1 cellular context compared by ENCODE assay signal in the genomic region with DNA sequence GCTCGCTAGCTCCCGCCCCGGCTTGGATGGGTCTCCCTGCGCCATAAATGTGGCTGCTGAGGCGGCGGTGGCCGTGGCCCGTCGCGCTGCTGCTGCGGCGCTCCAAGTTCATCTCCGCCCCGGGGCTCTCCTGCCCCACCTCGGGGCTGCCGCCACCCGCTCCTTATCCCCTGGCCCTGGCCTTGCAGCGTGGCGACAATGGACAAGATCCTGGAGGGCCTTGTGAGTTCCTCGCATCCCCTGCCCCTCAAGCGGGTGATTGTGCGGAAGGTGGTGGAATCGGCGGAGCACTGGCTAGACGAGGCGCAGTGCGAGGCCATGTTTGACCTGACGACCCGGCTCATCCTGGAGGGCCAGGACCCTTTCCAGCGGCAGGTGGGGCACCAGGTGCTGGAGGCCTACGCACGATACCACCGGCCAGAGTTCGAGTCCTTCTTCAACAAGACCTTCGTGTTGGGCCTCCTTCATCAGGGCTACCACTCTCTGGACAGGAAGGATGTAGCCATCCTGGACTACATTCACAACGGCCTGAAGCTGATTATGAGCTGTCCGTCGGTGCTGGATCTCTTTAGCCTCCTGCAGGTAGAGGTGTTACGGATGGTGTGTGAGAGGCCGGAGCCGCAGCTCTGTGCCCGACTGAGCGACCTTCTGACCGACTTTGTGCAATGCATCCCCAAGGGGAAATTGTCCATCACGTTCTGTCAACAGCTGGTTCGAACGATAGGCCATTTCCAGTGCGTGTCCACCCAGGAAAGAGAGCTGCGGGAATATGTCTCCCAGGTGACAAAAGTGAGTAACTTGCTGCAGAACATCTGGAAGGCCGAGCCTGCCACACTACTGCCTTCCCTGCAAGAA.
A peak's percentile ranks its signal among the peaks of the same experiment; 100 is the strongest.
TF ChIP-seq lines count a peak whose summit lies in the region.

No MANE protein-coding gene starts in this region.

TF ChIP-seq in HepG2, 621 proteins besides CTCF, POLR2A, EP300 and RAD21 (continues in another document):
- TF ChIP-seq, protein P1, sequence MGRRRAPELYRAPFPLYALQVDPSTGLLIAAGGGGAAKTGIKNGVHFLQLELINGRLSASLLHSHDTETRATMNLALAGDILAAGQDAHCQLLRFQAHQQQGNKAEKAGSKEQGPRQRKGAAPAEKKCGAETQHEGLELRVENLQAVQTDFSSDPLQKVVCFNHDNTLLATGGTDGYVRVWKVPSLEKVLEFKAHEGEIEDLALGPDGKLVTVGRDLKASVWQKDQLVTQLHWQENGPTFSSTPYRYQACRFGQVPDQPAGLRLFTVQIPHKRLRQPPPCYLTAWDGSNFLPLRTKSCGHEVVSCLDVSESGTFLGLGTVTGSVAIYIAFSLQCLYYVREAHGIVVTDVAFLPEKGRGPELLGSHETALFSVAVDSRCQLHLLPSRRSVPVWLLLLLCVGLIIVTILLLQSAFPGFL (CRISPR knock-in tag; IDR thresholded peaks at IDR 0.05), result no peak
- peak; percentile 79 for TF ChIP-seq ZNF672 (CRISPR knock-in tag; IDR thresholded peaks at IDR 0.05)
- peak; percentile 54 for TF ChIP-seq TAF15 (IDR thresholded peaks at IDR 0.05; ENCODE audit: low read depth, low read length, poor library complexity, severe bottlenecking)
- TF ChIP-seq NAIF1 (CRISPR knock-in tag; IDR thresholded peaks at IDR 0.05; ENCODE audit: borderline replicate concordance), result 0 out of 2 replicates have a peak, but pooled peaks have one; percentile 1
- TF ChIP-seq, protein P2, sequence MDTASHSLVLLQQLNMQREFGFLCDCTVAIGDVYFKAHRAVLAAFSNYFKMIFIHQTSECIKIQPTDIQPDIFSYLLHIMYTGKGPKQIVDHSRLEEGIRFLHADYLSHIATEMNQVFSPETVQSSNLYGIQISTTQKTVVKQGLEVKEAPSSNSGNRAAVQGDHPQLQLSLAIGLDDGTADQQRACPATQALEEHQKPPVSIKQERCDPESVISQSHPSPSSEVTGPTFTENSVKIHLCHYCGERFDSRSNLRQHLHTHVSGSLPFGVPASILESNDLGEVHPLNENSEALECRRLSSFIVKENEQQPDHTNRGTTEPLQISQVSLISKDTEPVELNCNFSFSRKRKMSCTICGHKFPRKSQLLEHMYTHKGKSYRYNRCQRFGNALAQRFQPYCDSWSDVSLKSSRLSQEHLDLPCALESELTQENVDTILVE (CRISPR knock-in tag; IDR thresholded peaks at IDR 0.05), result no peak
- TF ChIP-seq, protein P3, sequence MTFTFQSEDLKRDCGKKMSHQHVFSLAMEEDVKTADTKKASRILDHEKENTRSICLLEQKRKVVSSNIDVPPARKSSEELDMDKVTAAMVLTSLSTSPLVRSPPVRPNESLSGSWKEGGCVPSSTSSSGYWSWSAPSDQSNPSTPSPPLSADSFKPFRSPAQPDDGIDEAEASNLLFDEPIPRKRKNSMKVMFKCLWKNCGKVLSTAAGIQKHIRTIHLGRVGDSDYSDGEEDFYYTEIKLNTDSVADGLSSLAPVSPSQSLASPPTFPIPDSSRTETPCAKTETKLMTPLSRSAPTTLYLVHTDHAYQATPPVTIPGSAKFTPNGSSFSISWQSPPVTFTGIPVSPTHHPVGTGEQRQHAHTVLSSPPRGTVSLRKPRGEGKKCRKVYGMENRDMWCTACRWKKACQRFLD (CRISPR knock-in tag; IDR thresholded peaks at IDR 0.05; ENCODE audit: borderline replicate concordance), result 0 out of 2 replicates have a peak, but pooled peaks have one; percentile 0
- TF ChIP-seq, protein P4, sequence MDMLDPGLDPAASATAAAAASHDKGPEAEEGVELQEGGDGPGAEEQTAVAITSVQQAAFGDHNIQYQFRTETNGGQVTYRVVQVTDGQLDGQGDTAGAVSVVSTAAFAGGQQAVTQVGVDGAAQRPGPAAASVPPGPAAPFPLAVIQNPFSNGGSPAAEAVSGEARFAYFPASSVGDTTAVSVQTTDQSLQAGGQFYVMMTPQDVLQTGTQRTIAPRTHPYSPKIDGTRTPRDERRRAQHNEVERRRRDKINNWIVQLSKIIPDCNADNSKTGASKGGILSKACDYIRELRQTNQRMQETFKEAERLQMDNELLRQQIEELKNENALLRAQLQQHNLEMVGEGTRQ (IDR thresholded peaks at IDR 0.05; ENCODE audit: low read depth, low read length), result no peak
- TF ChIP-seq, protein P4 (CRISPR knock-in tag; IDR thresholded peaks at IDR 0.05; ENCODE audit: borderline replicate concordance), result peak; percentile 3; the same call in 1 of the 2 replicates
- TF ChIP-seq ZBTB20 (CRISPR knock-in tag; IDR thresholded peaks at IDR 0.05; ENCODE audit: borderline replicate concordance, low read depth), result 0 out of 2 replicates have a peak, but pooled peaks have one; percentile 45
- TF ChIP-seq ZKSCAN5 (CRISPR knock-in tag; IDR thresholded peaks at IDR 0.05), result no peak
- peak; percentile 58; the same call in 1 of the 2 replicates for TF ChIP-seq WIZ (CRISPR knock-in tag; IDR thresholded peaks at IDR 0.05)
- peak; percentile 68 for TF ChIP-seq MYC (CRISPR knock-in tag; IDR thresholded peaks at IDR 0.05; ENCODE audit: borderline replicate concordance)
- no peak for TF ChIP-seq ESRRA (CRISPR knock-in tag; IDR thresholded peaks at IDR 0.05; ENCODE audit: low read depth)
- 0 out of 2 replicates have a peak, but pooled peaks have one; percentile 31 for TF ChIP-seq ZNF614 (CRISPR knock-in tag; IDR thresholded peaks at IDR 0.05; ENCODE audit: borderline replicate concordance)
- TF ChIP-seq, protein P5, sequence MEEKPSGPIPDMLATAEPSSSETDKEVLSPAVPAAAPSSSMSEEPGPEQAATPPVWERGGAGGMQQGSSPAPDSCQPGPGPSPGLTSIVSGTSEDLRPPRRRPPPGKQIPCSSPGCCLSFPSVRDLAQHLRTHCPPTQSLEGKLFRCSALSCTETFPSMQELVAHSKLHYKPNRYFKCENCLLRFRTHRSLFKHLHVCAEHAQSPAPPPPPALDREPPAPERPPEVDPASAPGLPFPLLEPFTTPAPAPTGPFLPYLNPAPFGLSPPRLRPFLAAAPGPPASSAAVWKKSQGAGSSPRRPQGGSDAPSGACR (CRISPR knock-in tag; IDR thresholded peaks at IDR 0.05), result 0 out of 2 replicates have a peak, but pooled peaks have one; percentile 35
- TF ChIP-seq MYPOP (CRISPR knock-in tag; IDR thresholded peaks at IDR 0.05), result peak; percentile 42; the same call in 1 of the 2 replicates
- TF ChIP-seq ARHGAP35 (CRISPR knock-in tag; IDR thresholded peaks at IDR 0.05; ENCODE audit: borderline replicate concordance), result 0 out of 2 replicates have a peak, but pooled peaks have one; percentile 34
- peak; percentile 32; the same call in 1 of the 2 replicates for TF ChIP-seq TAF1 (CRISPR knock-in tag; IDR thresholded peaks at IDR 0.05)
- peak; percentile 73; the same call in 1 of the 2 replicates for TF ChIP-seq HDAC1 (CRISPR knock-in tag; IDR thresholded peaks at IDR 0.05)
- TF ChIP-seq ZNF740 (CRISPR knock-in tag; IDR thresholded peaks at IDR 0.05), result no peak
- TF ChIP-seq HBP1 (CRISPR knock-in tag; IDR thresholded peaks at IDR 0.05; ENCODE audit: low read depth), result 0 out of 2 replicates have a peak, but pooled peaks have one; percentile 19
- TF ChIP-seq ZNF143 (CRISPR knock-in tag; IDR thresholded peaks at IDR 0.05), result no peak
- TF ChIP-seq MTF2 (CRISPR knock-in tag; IDR thresholded peaks at IDR 0.05; ENCODE audit: borderline replicate concordance), result peak; percentile 71; the same call in 1 of the 2 replicates
- TF ChIP-seq, protein P6, sequence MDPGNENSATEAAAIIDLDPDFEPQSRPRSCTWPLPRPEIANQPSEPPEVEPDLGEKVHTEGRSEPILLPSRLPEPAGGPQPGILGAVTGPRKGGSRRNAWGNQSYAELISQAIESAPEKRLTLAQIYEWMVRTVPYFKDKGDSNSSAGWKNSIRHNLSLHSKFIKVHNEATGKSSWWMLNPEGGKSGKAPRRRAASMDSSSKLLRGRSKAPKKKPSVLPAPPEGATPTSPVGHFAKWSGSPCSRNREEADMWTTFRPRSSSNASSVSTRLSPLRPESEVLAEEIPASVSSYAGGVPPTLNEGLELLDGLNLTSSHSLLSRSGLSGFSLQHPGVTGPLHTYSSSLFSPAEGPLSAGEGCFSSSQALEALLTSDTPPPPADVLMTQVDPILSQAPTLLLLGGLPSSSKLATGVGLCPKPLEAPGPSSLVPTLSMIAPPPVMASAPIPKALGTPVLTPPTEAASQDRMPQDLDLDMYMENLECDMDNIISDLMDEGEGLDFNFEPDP (CRISPR knock-in tag; conservative IDR thresholded peaks at IDR 0.05), result 0 out of 2 replicates have a peak, but pooled peaks have one; percentile 67
- TF ChIP-seq, protein P7, sequence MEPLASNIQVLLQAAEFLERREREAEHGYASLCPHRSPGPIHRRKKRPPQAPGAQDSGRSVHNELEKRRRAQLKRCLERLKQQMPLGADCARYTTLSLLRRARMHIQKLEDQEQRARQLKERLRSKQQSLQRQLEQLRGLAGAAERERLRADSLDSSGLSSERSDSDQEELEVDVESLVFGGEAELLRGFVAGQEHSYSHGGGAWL (CRISPR knock-in tag; IDR thresholded peaks at IDR 0.05), result peak; percentile 70; the same call in 1 of the 2 replicates
- TF ChIP-seq, protein P8, sequence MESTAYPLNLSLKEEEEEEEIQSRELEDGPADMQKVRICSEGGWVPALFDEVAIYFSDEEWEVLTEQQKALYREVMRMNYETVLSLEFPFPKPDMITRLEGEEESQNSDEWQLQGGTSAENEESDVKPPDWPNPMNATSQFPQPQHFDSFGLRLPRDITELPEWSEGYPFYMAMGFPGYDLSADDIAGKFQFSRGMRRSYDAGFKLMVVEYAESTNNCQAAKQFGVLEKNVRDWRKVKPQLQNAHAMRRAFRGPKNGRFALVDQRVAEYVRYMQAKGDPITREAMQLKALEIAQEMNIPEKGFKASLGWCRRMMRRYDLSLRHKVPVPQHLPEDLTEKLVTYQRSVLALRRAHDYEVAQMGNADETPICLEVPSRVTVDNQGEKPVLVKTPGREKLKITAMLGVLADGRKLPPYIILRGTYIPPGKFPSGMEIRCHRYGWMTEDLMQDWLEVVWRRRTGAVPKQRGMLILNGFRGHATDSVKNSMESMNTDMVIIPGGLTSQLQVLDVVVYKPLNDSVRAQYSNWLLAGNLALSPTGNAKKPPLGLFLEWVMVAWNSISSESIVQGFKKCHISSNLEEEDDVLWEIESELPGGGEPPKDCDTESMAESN (CRISPR knock-in tag; conservative IDR thresholded peaks at IDR 0.05), result 0 out of 2 replicates have a peak, but pooled peaks have one; percentile 63
- TF ChIP-seq ZNF652 (CRISPR knock-in tag; IDR thresholded peaks at IDR 0.05; ENCODE audit: borderline replicate concordance, low read depth), result no peak
- peak in 1 of 2 experiments; percentile 6; a peak in 1 of 4 replicates for TF ChIP-seq NR2F1 (CRISPR knock-in tag; IDR thresholded peaks at IDR 0.05)
- no peak for TF ChIP-seq POLR2G (IDR thresholded peaks at IDR 0.05; ENCODE audit: low read depth, low read length)
- TF ChIP-seq ZNF691 (CRISPR knock-in tag; IDR thresholded peaks at IDR 0.05; ENCODE audit: borderline replicate concordance, low read depth), result 0 out of 2 replicates have a peak, but pooled peaks have one; percentile 52
- TF ChIP-seq SPEN (CRISPR knock-in tag; IDR thresholded peaks at IDR 0.05; ENCODE audit: low read depth), result peak; percentile 25
